In the genomic region with DNA sequence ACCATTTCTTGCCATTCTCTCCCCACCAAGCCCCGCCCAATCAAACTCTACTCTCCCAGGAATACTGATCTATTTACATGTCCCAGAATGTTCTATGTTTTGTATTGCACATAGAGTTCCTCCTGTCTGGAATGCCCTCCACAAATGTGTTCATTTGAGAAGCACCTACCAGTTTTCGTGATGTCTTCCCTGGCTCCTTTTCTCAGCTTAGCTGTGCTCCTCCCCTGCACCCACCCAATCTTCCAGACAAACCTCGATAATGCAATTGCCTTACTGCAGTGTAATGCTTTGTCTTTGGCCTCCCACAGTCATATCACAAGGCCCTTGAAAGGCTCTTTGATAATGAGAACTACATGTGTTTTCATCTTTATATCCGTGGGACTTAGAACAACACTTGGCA, we compare ENCODE assay signal across 1 cellular context.
TF ChIP-seq lines count a peak whose summit lies in the region.

No MANE protein-coding gene starts in this region.

TF ChIP-seq in HepG2, 621 proteins besides CTCF, POLR2A, EP300 and RAD21 (continued from another document):
- no peak for TF ChIP-seq ZZZ3 (CRISPR knock-in tag; IDR thresholded peaks at IDR 0.05; ENCODE audit: borderline replicate concordance)
- no peak for TF ChIP-seq IRF2 (CRISPR knock-in tag; IDR thresholded peaks at IDR 0.05)
- no peak for TF ChIP-seq ARID2 (CRISPR knock-in tag; IDR thresholded peaks at IDR 0.05; ENCODE audit: borderline replicate concordance)
- TF ChIP-seq PRMT3 (CRISPR knock-in tag; IDR thresholded peaks at IDR 0.05; ENCODE audit: borderline replicate concordance, low read depth) = 0 out of 2 replicates have a peak, but pooled peaks have one; percentile 37
- TF ChIP-seq, protein P1, sequence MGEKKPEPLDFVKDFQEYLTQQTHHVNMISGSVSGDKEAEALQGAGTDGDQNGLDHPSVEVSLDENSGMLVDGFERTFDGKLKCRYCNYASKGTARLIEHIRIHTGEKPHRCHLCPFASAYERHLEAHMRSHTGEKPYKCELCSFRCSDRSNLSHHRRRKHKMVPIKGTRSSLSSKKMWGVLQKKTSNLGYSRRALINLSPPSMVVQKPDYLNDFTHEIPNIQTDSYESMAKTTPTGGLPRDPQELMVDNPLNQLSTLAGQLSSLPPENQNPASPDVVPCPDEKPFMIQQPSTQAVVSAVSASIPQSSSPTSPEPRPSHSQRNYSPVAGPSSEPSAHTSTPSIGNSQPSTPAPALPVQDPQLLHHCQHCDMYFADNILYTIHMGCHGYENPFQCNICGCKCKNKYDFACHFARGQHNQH (CRISPR knock-in tag; IDR thresholded peaks at IDR 0.05) = no peak
- TF ChIP-seq, protein P2, sequence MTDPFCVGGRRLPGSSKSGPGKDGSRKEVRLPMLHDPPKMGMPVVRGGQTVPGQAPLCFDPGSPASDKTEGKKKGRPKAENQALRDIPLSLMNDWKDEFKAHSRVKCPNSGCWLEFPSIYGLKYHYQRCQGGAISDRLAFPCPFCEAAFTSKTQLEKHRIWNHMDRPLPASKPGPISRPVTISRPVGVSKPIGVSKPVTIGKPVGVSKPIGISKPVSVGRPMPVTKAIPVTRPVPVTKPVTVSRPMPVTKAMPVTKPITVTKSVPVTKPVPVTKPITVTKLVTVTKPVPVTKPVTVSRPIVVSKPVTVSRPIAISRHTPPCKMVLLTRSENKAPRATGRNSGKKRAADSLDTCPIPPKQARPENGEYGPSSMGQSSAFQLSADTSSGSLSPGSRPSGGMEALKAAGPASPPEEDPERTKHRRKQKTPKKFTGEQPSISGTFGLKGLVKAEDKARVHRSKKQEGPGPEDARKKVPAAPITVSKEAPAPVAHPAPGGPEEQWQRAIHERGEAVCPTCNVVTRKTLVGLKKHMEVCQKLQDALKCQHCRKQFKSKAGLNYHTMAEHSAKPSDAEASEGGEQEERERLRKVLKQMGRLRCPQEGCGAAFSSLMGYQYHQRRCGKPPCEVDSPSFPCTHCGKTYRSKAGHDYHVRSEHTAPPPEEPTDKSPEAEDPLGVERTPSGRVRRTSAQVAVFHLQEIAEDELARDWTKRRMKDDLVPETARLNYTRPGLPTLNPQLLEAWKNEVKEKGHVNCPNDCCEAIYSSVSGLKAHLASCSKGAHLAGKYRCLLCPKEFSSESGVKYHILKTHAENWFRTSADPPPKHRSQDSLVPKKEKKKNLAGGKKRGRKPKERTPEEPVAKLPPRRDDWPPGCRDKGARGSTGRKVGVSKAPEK (CRISPR knock-in tag; IDR thresholded peaks at IDR 0.05; ENCODE audit: borderline replicate concordance) = no peak
- TF ChIP-seq SRSF4 (IDR thresholded peaks at IDR 0.05; ENCODE audit: low read depth, low read length, poor library complexity, severe bottlenecking) = no peak
- 0 out of 2 replicates have a peak, but pooled peaks have one; percentile 38 for TF ChIP-seq ZNF501 (CRISPR knock-in tag; IDR thresholded peaks at IDR 0.05)
- TF ChIP-seq STAG1 (CRISPR knock-in tag; IDR thresholded peaks at IDR 0.05) = no peak
- TF ChIP-seq, protein P3, sequence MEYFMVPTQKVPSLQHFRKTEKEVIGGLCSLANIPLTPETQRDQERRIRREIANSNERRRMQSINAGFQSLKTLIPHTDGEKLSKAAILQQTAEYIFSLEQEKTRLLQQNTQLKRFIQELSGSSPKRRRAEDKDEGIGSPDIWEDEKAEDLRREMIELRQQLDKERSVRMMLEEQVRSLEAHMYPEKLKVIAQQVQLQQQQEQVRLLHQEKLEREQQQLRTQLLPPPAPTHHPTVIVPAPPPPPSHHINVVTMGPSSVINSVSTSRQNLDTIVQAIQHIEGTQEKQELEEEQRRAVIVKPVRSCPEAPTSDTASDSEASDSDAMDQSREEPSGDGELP (IDR thresholded peaks at IDR 0.05; ENCODE audit: borderline replicate concordance, low read depth) = 0 out of 2 replicates have a peak, but pooled peaks have one; percentile 1
- no peak for TF ChIP-seq ZEB1 (IDR thresholded peaks at IDR 0.05; ENCODE audit: insufficient replicate concordance, low read depth)
- no peak for TF ChIP-seq FOXO1 (CRISPR knock-in tag; IDR thresholded peaks at IDR 0.05)
- TF ChIP-seq, protein P4, sequence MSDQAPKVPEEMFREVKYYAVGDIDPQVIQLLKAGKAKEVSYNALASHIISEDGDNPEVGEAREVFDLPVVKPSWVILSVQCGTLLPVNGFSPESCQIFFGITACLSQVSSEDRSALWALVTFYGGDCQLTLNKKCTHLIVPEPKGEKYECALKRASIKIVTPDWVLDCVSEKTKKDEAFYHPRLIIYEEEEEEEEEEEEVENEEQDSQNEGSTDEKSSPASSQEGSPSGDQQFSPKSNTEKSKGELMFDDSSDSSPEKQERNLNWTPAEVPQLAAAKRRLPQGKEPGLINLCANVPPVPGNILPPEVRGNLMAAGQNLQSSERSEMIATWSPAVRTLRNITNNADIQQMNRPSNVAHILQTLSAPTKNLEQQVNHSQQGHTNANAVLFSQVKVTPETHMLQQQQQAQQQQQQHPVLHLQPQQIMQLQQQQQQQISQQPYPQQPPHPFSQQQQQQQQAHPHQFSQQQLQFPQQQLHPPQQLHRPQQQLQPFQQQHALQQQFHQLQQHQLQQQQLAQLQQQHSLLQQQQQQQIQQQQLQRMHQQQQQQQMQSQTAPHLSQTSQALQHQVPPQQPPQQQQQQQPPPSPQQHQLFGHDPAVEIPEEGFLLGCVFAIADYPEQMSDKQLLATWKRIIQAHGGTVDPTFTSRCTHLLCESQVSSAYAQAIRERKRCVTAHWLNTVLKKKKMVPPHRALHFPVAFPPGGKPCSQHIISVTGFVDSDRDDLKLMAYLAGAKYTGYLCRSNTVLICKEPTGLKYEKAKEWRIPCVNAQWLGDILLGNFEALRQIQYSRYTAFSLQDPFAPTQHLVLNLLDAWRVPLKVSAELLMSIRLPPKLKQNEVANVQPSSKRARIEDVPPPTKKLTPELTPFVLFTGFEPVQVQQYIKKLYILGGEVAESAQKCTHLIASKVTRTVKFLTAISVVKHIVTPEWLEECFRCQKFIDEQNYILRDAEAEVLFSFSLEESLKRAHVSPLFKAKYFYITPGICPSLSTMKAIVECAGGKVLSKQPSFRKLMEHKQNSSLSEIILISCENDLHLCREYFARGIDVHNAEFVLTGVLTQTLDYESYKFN (CRISPR knock-in tag; conservative IDR thresholded peaks at IDR 0.05) = peak; percentile 13; the same call in 1 of the 2 replicates
- TF ChIP-seq CCDC6 (CRISPR knock-in tag; IDR thresholded peaks at IDR 0.05) = no peak
- peak; percentile 2; the same call in 1 of the 2 replicates for TF ChIP-seq HDAC1 (CRISPR knock-in tag; IDR thresholded peaks at IDR 0.05)
- TF ChIP-seq ZNF652 (CRISPR knock-in tag; IDR thresholded peaks at IDR 0.05; ENCODE audit: borderline replicate concordance, low read depth) = no peak
